1 cellular context compared by ENCODE assay signal in the genomic region with DNA sequence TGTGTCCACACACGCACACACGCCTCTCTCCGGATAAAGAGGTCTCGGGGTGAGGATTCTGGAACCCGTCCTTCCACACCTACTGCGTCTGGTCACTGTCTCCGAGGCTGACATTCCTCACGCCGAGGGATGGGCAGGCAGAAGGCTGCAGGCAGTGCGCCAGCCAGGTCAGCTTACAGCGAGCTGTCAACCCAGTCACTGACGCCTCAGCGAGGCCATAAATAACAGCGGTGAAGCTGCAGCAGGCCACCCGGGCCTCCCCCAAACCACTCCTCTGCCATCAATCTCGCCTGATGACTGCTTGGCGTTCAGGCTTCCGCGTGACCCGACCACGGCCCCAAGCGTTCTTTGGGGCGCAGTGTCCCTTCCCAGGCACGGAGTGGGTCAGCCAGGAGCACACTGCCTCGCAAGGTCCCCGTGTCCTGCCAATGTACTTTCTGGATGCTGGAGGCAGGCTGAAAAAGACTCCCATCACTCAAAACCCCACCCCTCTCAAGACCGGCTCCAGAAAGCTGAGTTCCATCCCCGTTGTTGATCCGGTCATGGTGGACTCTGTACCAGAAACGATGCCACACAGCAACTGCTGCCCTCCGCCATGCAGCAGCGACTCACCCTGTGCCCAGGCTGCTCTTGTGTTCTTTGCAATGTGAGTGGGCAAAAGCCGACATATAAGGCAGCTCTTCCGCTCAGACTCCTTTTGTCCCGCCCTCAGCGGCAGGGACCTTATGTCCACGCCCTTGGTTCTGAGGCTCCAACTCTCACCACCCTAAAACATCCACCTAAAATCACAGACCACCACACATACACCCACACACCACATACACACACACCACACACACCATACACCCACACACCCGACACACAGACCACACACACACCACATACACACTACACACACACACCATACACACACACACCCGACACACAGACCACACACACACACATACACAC.
TF ChIP-seq lines count a peak whose summit lies in the region.

No MANE protein-coding gene starts in this region.

TF ChIP-seq in HepG2, 621 proteins besides CTCF, POLR2A, EP300 and RAD21 (continued from another document and continues in another):
- TF ChIP-seq, protein P1, sequence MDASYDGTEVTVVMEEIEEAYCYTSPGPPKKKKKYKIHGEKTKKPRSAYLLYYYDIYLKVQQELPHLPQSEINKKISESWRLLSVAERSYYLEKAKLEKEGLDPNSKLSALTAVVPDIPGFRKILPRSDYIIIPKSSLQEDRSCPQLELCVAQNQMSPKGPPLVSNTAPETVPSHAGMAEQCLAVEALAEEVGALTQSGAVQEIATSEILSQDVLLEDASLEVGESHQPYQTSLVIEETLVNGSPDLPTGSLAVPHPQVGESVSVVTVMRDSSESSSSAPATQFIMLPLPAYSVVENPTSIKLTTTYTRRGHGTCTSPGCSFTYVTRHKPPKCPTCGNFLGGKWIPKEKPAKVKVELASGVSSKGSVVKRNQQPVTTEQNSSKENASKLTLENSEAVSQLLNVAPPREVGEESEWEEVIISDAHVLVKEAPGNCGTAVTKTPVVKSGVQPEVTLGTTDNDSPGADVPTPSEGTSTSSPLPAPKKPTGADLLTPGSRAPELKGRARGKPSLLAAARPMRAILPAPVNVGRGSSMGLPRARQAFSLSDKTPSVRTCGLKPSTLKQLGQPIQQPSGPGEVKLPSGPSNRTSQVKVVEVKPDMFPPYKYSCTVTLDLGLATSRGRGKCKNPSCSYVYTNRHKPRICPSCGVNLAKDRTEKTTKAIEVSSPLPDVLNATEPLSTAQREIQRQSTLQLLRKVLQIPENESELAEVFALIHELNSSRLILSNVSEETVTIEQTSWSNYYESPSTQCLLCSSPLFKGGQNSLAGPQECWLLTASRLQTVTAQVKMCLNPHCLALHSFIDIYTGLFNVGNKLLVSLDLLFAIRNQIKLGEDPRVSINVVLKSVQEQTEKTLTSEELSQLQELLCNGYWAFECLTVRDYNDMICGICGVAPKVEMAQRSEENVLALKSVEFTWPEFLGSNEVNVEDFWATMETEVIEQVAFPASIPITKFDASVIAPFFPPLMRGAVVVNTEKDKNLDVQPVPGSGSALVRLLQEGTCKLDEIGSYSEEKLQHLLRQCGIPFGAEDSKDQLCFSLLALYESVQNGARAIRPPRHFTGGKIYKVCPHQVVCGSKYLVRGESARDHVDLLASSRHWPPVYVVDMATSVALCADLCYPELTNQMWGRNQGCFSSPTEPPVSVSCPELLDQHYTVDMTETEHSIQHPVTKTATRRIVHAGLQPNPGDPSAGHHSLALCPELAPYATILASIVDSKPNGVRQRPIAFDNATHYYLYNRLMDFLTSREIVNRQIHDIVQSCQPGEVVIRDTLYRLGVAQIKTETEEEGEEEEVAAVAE (CRISPR knock-in tag; IDR thresholded peaks at IDR 0.05; ENCODE audit: borderline replicate concordance), result 0 out of 2 replicates have a peak, but pooled peaks have one; percentile 21
- TF ChIP-seq MEIS2 (CRISPR knock-in tag; IDR thresholded peaks at IDR 0.05) (peak; percentile 36; the same call in 1 of the 2 replicates), KDM5B (CRISPR knock-in tag; IDR thresholded peaks at IDR 0.05; ENCODE audit: borderline replicate concordance) (no peak), SIN3A (IDR thresholded peaks at IDR 0.05; ENCODE audit: borderline replicate concordance, low read depth, low read length) (peak; percentile 42; the same call in 1 of the 2 replicates), CREB1 (IDR thresholded peaks at IDR 0.05) (no peak), CREB1 (CRISPR knock-in tag; IDR thresholded peaks at IDR 0.05) (no peak), GLI4 (CRISPR knock-in tag; IDR thresholded peaks at IDR 0.05; ENCODE audit: borderline replicate concordance) (no peak), HHEX (CRISPR knock-in tag; IDR thresholded peaks at IDR 0.05) (no peak), SP5 (CRISPR knock-in tag; IDR thresholded peaks at IDR 0.05; ENCODE audit: borderline replicate concordance, low read depth) (no peak), ZNF567 (CRISPR knock-in tag; IDR thresholded peaks at IDR 0.05; ENCODE audit: borderline replicate concordance) (no peak), ZNF329 (CRISPR knock-in tag; IDR thresholded peaks at IDR 0.05; ENCODE audit: low read depth) (no peak), SOX13 (IDR thresholded peaks at IDR 0.05) (no peak), SOX13 (CRISPR knock-in tag; conservative IDR thresholded peaks at IDR 0.05 in 1 of 2, IDR thresholded peaks at IDR 0.05 in 1 of 2) (0 out of 4 replicates have a peak, but pooled peaks of 1 of the 2 experiments have one; percentile 26), ZMAT3 (CRISPR knock-in tag; conservative IDR thresholded peaks at IDR 0.05) (0 out of 2 replicates have a peak, but pooled peaks have one; percentile 40), ZNF570 (CRISPR knock-in tag; IDR thresholded peaks at IDR 0.05; ENCODE audit: borderline replicate concordance) (no peak), ZNF564 (CRISPR knock-in tag; IDR thresholded peaks at IDR 0.05) (no peak), BORCS8-MEF2B (CRISPR knock-in tag; IDR thresholded peaks at IDR 0.05) (no peak)
- TF ChIP-seq, protein P2, sequence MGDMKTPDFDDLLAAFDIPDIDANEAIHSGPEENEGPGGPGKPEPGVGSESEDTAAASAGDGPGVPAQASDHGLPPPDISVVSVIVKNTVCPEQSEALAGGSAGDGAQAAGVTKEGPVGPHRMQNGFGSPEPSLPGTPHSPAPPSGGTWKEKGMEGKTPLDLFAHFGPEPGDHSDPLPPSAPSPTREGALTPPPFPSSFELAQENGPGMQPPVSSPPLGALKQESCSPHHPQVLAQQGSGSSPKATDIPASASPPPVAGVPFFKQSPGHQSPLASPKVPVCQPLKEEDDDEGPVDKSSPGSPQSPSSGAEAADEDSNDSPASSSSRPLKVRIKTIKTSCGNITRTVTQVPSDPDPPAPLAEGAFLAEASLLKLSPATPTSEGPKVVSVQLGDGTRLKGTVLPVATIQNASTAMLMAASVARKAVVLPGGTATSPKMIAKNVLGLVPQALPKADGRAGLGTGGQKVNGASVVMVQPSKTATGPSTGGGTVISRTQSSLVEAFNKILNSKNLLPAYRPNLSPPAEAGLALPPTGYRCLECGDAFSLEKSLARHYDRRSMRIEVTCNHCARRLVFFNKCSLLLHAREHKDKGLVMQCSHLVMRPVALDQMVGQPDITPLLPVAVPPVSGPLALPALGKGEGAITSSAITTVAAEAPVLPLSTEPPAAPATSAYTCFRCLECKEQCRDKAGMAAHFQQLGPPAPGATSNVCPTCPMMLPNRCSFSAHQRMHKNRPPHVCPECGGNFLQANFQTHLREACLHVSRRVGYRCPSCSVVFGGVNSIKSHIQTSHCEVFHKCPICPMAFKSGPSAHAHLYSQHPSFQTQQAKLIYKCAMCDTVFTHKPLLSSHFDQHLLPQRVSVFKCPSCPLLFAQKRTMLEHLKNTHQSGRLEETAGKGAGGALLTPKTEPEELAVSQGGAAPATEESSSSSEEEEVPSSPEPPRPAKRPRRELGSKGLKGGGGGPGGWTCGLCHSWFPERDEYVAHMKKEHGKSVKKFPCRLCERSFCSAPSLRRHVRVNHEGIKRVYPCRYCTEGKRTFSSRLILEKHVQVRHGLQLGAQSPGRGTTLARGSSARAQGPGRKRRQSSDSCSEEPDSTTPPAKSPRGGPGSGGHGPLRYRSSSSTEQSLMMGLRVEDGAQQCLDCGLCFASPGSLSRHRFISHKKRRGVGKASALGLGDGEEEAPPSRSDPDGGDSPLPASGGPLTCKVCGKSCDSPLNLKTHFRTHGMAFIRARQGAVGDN (CRISPR knock-in tag; IDR thresholded peaks at IDR 0.05), result peak; percentile 80
- TF ChIP-seq, protein P3, sequence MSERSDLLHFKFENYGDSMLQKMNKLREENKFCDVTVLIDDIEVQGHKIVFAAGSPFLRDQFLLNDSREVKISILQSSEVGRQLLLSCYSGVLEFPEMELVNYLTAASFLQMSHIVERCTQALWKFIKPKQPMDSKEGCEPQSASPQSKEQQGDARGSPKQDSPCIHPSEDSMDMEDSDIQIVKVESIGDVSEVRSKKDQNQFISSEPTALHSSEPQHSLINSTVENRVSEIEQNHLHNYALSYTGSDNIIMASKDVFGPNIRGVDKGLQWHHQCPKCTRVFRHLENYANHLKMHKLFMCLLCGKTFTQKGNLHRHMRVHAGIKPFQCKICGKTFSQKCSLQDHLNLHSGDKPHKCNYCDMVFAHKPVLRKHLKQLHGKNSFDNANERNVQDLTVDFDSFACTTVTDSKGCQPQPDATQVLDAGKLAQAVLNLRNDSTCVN (CRISPR knock-in tag; IDR thresholded peaks at IDR 0.05; ENCODE audit: borderline replicate concordance), result peak; percentile 60; the same call in 1 of the 2 replicates
- TF ChIP-seq, protein P4, sequence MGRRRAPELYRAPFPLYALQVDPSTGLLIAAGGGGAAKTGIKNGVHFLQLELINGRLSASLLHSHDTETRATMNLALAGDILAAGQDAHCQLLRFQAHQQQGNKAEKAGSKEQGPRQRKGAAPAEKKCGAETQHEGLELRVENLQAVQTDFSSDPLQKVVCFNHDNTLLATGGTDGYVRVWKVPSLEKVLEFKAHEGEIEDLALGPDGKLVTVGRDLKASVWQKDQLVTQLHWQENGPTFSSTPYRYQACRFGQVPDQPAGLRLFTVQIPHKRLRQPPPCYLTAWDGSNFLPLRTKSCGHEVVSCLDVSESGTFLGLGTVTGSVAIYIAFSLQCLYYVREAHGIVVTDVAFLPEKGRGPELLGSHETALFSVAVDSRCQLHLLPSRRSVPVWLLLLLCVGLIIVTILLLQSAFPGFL (CRISPR knock-in tag; IDR thresholded peaks at IDR 0.05), result 0 out of 2 replicates have a peak, but pooled peaks have one; percentile 47
- TF ChIP-seq, protein P5, sequence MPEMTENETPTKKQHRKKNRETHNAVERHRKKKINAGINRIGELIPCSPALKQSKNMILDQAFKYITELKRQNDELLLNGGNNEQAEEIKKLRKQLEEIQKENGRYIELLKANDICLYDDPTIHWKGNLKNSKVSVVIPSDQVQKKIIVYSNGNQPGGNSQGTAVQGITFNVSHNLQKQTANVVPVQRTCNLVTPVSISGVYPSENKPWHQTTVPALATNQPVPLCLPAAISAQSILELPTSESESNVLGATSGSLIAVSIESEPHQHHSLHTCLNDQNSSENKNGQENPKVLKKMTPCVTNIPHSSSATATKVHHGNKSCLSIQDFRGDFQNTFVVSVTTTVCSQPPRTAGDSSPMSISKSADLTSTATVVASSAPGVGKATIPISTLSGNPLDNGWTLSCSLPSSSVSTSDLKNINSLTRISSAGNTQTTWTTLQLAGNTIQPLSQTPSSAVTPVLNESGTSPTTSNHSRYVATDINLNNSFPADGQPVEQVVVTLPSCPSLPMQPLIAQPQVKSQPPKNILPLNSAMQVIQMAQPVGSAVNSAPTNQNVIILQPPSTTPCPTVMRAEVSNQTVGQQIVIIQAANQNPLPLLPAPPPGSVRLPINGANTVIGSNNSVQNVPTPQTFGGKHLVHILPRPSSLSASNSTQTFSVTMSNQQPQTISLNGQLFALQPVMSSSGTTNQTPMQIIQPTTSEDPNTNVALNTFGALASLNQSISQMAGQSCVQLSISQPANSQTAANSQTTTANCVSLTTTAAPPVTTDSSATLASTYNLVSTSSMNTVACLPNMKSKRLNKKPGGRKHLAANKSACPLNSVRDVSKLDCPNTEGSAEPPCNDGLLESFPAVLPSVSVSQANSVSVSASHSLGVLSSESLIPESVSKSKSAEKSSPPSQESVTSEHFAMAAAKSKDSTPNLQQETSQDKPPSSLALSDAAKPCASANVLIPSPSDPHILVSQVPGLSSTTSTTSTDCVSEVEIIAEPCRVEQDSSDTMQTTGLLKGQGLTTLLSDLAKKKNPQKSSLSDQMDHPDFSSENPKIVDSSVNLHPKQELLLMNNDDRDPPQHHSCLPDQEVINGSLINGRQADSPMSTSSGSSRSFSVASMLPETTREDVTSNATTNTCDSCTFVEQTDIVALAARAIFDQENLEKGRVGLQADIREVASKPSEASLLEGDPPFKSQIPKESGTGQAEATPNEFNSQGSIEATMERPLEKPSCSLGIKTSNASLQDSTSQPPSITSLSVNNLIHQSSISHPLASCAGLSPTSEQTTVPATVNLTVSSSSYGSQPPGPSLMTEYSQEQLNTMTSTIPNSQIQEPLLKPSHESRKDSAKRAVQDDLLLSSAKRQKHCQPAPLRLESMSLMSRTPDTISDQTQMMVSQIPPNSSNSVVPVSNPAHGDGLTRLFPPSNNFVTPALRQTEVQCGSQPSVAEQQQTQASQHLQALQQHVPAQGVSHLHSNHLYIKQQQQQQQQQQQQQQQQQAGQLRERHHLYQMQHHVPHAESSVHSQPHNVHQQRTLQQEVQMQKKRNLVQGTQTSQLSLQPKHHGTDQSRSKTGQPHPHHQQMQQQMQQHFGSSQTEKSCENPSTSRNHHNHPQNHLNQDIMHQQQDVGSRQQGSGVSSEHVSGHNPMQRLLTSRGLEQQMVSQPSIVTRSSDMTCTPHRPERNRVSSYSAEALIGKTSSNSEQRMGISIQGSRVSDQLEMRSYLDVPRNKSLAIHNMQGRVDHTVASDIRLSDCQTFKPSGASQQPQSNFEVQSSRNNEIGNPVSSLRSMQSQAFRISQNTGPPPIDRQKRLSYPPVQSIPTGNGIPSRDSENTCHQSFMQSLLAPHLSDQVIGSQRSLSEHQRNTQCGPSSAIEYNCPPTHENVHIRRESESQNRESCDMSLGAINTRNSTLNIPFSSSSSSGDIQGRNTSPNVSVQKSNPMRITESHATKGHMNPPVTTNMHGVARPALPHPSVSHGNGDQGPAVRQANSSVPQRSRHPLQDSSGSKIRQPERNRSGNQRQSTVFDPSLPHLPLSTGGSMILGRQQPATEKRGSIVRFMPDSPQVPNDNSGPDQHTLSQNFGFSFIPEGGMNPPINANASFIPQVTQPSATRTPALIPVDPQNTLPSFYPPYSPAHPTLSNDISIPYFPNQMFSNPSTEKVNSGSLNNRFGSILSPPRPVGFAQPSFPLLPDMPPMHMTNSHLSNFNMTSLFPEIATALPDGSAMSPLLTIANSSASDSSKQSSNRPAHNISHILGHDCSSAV (CRISPR knock-in tag; IDR thresholded peaks at IDR 0.05; ENCODE audit: borderline replicate concordance), result no peak
